In the genomic region with DNA sequence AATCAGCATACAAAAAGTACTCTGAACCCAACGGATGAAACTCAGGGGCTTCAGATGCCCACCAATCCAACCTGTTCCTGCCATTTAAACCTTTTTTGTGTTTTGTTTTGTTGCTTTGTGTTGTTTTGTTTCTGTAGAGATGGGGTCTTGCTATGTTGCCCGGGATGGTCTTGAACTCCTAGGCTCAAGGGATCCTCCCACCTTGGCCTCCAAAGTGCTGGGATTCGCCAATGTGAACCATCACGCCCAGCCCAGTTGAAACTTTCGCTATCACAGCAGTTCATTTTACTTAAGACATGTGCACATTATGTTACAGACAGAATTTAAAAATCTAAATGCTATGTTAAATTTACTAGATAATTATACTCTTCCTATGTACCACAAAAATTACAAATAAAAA, we compare ENCODE assay signal across 19 cellular contexts.
DNase-seq lines count a peak whose midpoint lies in the region; ATAC-seq and TF ChIP-seq lines count a peak whose summit lies in the region.
"Had no signal": no experiment of that assay in that cellular context is flagged by ENCODE, and none has a peak within 500 bp of the region (broad histone marks: within the 10 kb centered on the region; RNA-seq: fewer than 3 reads in every experiment).

No MANE protein-coding gene starts in this region.

- peaks cover 7% of the 10 kb centered on the region for H3K9me3 ChIP-seq in H9 (ENCODE audit: control insufficient read depth, low read depth, low read length)
- H3K9me3 ChIP-seq in trophoblast cell (ENCODE audit: insufficient read depth, low read depth, low read length) = peaks cover 9% of the 10 kb centered on the region
- H3K9me3 ChIP-seq: BE2C had no signal

- H3K23ac ChIP-seq in H9 (ENCODE audit: insufficient read length, low read depth, low read length) = no peak overlapping the region
- H3K23ac ChIP-seq in trophoblast cell (ENCODE audit: low read length) = no peak overlapping the region

- H2BK12ac ChIP-seq in H9 (ENCODE audit: insufficient read length, low read depth, low read length) (no peak overlapping the region), trophoblast cell (ENCODE audit: low read length) (peak overlapping the region; percentile 91)

- in situ Hi-C loops in ACHN (cut with HindIII; ENCODE audit: low pct_ligation_motif_present, low pct_unique_long_range_greater_than_20kb, low sequenced_read_pairs) = no loop called here

- no peak overlapping the region for H3K18ac ChIP-seq in H9 (ENCODE audit: insufficient read length, low read depth, low read length)
- H3K18ac ChIP-seq in trophoblast cell (ENCODE audit: low read length) = no peak overlapping the region

- H3K27me3 ChIP-seq in H9 (ENCODE audit: insufficient read depth, low read length) (no peaks in the 10 kb centered on the region), trophoblast cell (ENCODE audit: insufficient read depth, low read length) (no peaks in the 10 kb centered on the region)
- H3K27me3 ChIP-seq: BE2C; BLaER1 treated with 17β-estradiol and CSF1 and Interleukin-3, amounts not matched to agents 10 nM and 100 nM had no signal

- H3K23me2 ChIP-seq in H9 (ENCODE audit: insufficient read length, low read depth, low read length, poor library complexity, severe bottlenecking) = no peaks in the 10 kb centered on the region

- peak overlapping the region in 2 of 3 experiments; percentile 59; a peak in 4 of 7 replicates for H3K27ac Mint-ChIP-seq in H9
- no peak overlapping the region for H3K27ac Mint-ChIP-seq in WTC11
- H3K27ac Mint-ChIP-seq in stimulated activated effector memory CD8-positive, alpha-beta T cell treated with anti-CD3 and anti-CD28 coated beads, Interleukin-12 subunit alpha, Interleukin-12 subunit beta, amount 100 ng/mL, for 72 hours = no peak overlapping the region
- H3K27ac Mint-ChIP-seq: CD14-positive monocyte; CD4-positive, alpha-beta T cell had no signal

- H3K36me3 Mint-ChIP-seq in H9 (ENCODE audit: insufficient read depth in 1 of 3, low read depth in 3 of 3) = peaks cover 14 to 29% (median 20%) of the 10 kb centered on the region in 3 experiments
- peaks cover 28% of the 10 kb centered on the region for H3K36me3 Mint-ChIP-seq in WTC11
- no peaks in the 10 kb centered on the region for H3K36me3 Mint-ChIP-seq in stimulated activated effector memory CD8-positive, alpha-beta T cell treated with anti-CD3 and anti-CD28 coated beads, Interleukin-12 subunit alpha, Interleukin-12 subunit beta, amount 100 ng/mL, for 72 hours
- H3K36me3 Mint-ChIP-seq: CD14-positive monocyte; CD8-positive, alpha-beta memory T cell had no signal

- H3K9ac ChIP-seq in H9 (ENCODE audit: extremely low read depth, insufficient read length, low read length) = no peak overlapping the region
- no peak overlapping the region for H3K9ac ChIP-seq in trophoblast cell (ENCODE audit: low read length)
- H3K9ac ChIP-seq: BLaER1 treated with 17β-estradiol and CSF1 and Interleukin-3, amounts not matched to agents 10 nM and 100 nM had no signal

- H2BK5ac ChIP-seq in H9 (ENCODE audit: insufficient read length, low read length) = no peak overlapping the region
- no peak overlapping the region for H2BK5ac ChIP-seq in trophoblast cell (ENCODE audit: low read depth, low read length, poor library complexity)

- H3K56ac ChIP-seq in H9 (ENCODE audit: insufficient read length, low read depth, low read length) = no peak overlapping the region

- no peak overlapping the region for H4K5ac ChIP-seq in H9 (ENCODE audit: insufficient read length, low read depth, low read length)

- H3K4me3 Mint-ChIP-seq in H9 (no peak overlapping the region), WTC11 (no peak overlapping the region)
- no peak overlapping the region for H3K4me3 Mint-ChIP-seq in stimulated activated effector memory CD8-positive, alpha-beta T cell treated with anti-CD3 and anti-CD28 coated beads, Interleukin-12 subunit alpha, Interleukin-12 subunit beta, amount 100 ng/mL, for 72 hours
- H3K4me3 Mint-ChIP-seq: CD14-positive monocyte; CD4-positive, alpha-beta T cell; CD8-positive, alpha-beta memory T cell had no signal

- H3K4me1 Mint-ChIP-seq in H9 (peaks cover 20 to 26% of the 10 kb centered on the region in 2 experiments), WTC11 (peaks cover 19% of the 10 kb centered on the region)
- H3K4me1 Mint-ChIP-seq in stimulated activated effector memory CD8-positive, alpha-beta T cell treated with anti-CD3 and anti-CD28 coated beads, Interleukin-12 subunit alpha, Interleukin-12 subunit beta, amount 100 ng/mL, for 72 hours = no peaks in the 10 kb centered on the region
- H3K4me1 Mint-ChIP-seq: CD14-positive monocyte; CD8-positive, alpha-beta memory T cell had no signal

- H2BK15ac ChIP-seq in H9 (ENCODE audit: low read depth, low read length) = no peak overlapping the region

- no peak for DNase-seq in H9
- no peak for DNase-seq in WTC11 (ENCODE audit: low spot score)
- no peak for DNase-seq in trophoblast cell
- DNase-seq in NCI-H1436 (lab: John Stamatoyannopoulos, UW) = no peak
- DNase-seq in stimulated activated effector memory CD8-positive, alpha-beta T cell treated with anti-CD3 and anti-CD28 coated beads, Interleukin-12 subunit alpha, Interleukin-12 subunit beta, amount 100 ng/mL, for 72 hours (ENCODE audit: low spot score in 2 of 2) = no peak
- no peak for DNase-seq in ACHN
- DNase-seq: AML-193; BE2C; CD4-positive, alpha-beta T cell; CD8-positive, alpha-beta memory T cell; DMS 273 treated with DMSO at 0.1 percent for 48 hours; DMS79; GDM1; GOT3; H7 had no signal

- no peak overlapping the region for H4K8ac ChIP-seq in H9 (replicated peaks; ENCODE audit: insufficient read length, low read depth, low read length)
- no peak overlapping the region for H4K8ac ChIP-seq in trophoblast cell (ENCODE audit: low read depth, low read length)

- no peaks in the 10 kb centered on the region for H4K20me1 ChIP-seq in H9 (ENCODE audit: control insufficient read depth, insufficient read depth, insufficient read length)
- H4K20me1 ChIP-seq: BLaER1 treated with 17β-estradiol and CSF1 and Interleukin-3, amounts not matched to agents 10 nM and 100 nM had no signal

- H3K4ac ChIP-seq in H9 (ENCODE audit: low read depth, low read length) (no peak overlapping the region), trophoblast cell (ENCODE audit: low read depth, low read length) (no peak overlapping the region)

- H2AK5ac ChIP-seq in H9 (ENCODE audit: insufficient read length, low read length) (no peak overlapping the region), trophoblast cell (ENCODE audit: low read length) (no peak overlapping the region)

- H3K9me3 Mint-ChIP-seq in H9 (peaks cover 23 to 24% of the 10 kb centered on the region in 2 experiments), WTC11 (peaks cover 30% of the 10 kb centered on the region)
- H3K9me3 Mint-ChIP-seq in stimulated activated effector memory CD8-positive, alpha-beta T cell treated with anti-CD3 and anti-CD28 coated beads, Interleukin-12 subunit alpha, Interleukin-12 subunit beta, amount 100 ng/mL, for 72 hours = no peaks in the 10 kb centered on the region

- H2BK120ac ChIP-seq in H9 (ENCODE audit: low read depth, low read length, poor library complexity, severe bottlenecking) (no peak overlapping the region), trophoblast cell (ENCODE audit: insufficient read depth, low read length, poor library complexity) (no peak overlapping the region)

- no peaks in the 10 kb centered on the region for H3K36me3 ChIP-seq in trophoblast cell (ENCODE audit: control insufficient read depth in 1 of 2, insufficient read depth in 2 of 2, low read length in 2 of 2)
- H3K36me3 ChIP-seq: BE2C; BLaER1 treated with 17β-estradiol and CSF1 and Interleukin-3, amounts not matched to agents 10 nM and 100 nM had no signal

- H3K4me2 ChIP-seq in H9 (ENCODE audit: insufficient read depth, insufficient read length, low read length) = no peak overlapping the region
- H3K4me2 ChIP-seq in trophoblast cell (ENCODE audit: low read length) = no peak overlapping the region
- H3K4me2 ChIP-seq: BLaER1 treated with 17β-estradiol and CSF1 and Interleukin-3, amounts not matched to agents 10 nM and 100 nM had no signal

- no peak for ATAC-seq in WTC11
- ATAC-seq in stimulated activated effector memory CD8-positive, alpha-beta T cell treated with anti-CD3 and anti-CD28 coated beads, Interleukin-12 subunit alpha, Interleukin-12 subunit beta, amount 100 ng/mL, for 72 hours = no peak
- ATAC-seq: GM12878, HCT116 had no signal

- H4K91ac ChIP-seq in H9 (ENCODE audit: insufficient read length, low read depth, low read length) (no peak overlapping the region), trophoblast cell (ENCODE audit: low read depth, low read length) (peak overlapping the region; percentile 78)

- TF ChIP-seq CTCF in H9 (conservative IDR thresholded peaks at IDR 0.05) (no peak), WTC11 (IDR thresholded peaks at IDR 0.05) (no peak)

- no peak overlapping the region for H3K27ac ChIP-seq in H9 (ENCODE audit: insufficient read length, low read depth, low read length)
- no peak overlapping the region for H3K27ac ChIP-seq in trophoblast cell (ENCODE audit: low read depth, low read length)
- H3K27ac ChIP-seq: BLaER1 treated with 17β-estradiol and CSF1 and Interleukin-3, amounts not matched to agents 10 nM and 100 nM had no signal

- H3K79me2 ChIP-seq in H9 (ENCODE audit: insufficient read depth, low read length) (no peaks in the 10 kb centered on the region), trophoblast cell (ENCODE audit: control insufficient read depth, insufficient read depth, low read length, poor library complexity) (peaks cover 2% of the 10 kb centered on the region)

- no peak overlapping the region for H3K4me3 ChIP-seq in trophoblast cell (ENCODE audit: low read depth, low read length)
- H3K4me3 ChIP-seq: BLaER1 treated with 17β-estradiol and CSF1 and Interleukin-3, amounts not matched to agents 10 nM and 100 nM; GM12878 had no signal

- H3K27me3 Mint-ChIP-seq in H9 (ENCODE audit: low read depth) (peaks cover 4% of the 10 kb centered on the region; the same call in 1 of the 2 replicates), WTC11 (ENCODE audit: low read depth) (peaks cover 9% of the 10 kb centered on the region; the same call in 1 of the 2 replicates)
- H3K27me3 Mint-ChIP-seq: CD4-positive, alpha-beta T cell had no signal

- H4K12ac ChIP-seq in trophoblast cell (ENCODE audit: low read depth, low read length) = no peak overlapping the region

- H2BK20ac ChIP-seq in H9 (ENCODE audit: low read depth, low read length, poor library complexity, severe bottlenecking) = no peak overlapping the region

- H3T11ph ChIP-seq in H9 (ENCODE audit: low read length) = no peak overlapping the region

- POLR2A ChIA-PET in WTC11 (lab: Charles Lee) = no interaction called here

- CTCF ChIA-PET in WTC11 (lab: Charles Lee) = no interaction called here

- no peak overlapping the region for H2AFZ ChIP-seq in H9 (ENCODE audit: low read length)
- H2AFZ ChIP-seq in trophoblast cell (ENCODE audit: insufficient read depth, low read length, poor library complexity) = no peak overlapping the region

- H3K4me1 ChIP-seq in H9 (ENCODE audit: insufficient read depth, low read length) = no peaks in the 10 kb centered on the region
- peaks cover 5 to 8% of the 10 kb centered on the region in 2 experiments for H3K4me1 ChIP-seq in trophoblast cell (ENCODE audit: control insufficient read depth in 1 of 2, insufficient read depth in 2 of 2, low read length in 2 of 2)
- H3K4me1 ChIP-seq: BE2C; BLaER1 treated with 17β-estradiol and CSF1 and Interleukin-3, amounts not matched to agents 10 nM and 100 nM had no signal

- no CpG with 5 or more reads among the region's 5 CpGs for WGBS in H9 (ENCODE audit: extremely low coverage, insufficient read length, low lambda C conversion rate)
- no CpG with 5 or more reads among the region's 5 CpGs for WGBS in trophoblast cell (ENCODE audit: extremely low coverage, insufficient coverage, insufficient read length)

- H3K79me1 ChIP-seq in H9 (ENCODE audit: insufficient read depth, low read depth, low read length, poor library complexity, severe bottlenecking) (no peaks in the 10 kb centered on the region), trophoblast cell (ENCODE audit: low read length) (peaks cover 28% of the 10 kb centered on the region)

- H3K14ac ChIP-seq in H9 (ENCODE audit: insufficient read depth, low read length) (no peak overlapping the region), trophoblast cell (ENCODE audit: low read length) (no peak overlapping the region)

Comparison
In these comparisons a context has a peak if more than half of its experiments do, and no peak if none do; other contexts are left out.
1. H3K27ac Mint-ChIP-seq: peak in H9 (2 of 3); none in WTC11 (single experiment) and stimulated activated effector memory CD8-positive, alpha-beta T cell treated with anti-CD3 and anti-CD28 coated beads, Interleukin-12 subunit alpha, Interleukin-12 subunit beta, amount 100 ng/mL, for 72 hours (single experiment).